ENCODE assay signal across 8 cellular contexts in the genomic region with DNA sequence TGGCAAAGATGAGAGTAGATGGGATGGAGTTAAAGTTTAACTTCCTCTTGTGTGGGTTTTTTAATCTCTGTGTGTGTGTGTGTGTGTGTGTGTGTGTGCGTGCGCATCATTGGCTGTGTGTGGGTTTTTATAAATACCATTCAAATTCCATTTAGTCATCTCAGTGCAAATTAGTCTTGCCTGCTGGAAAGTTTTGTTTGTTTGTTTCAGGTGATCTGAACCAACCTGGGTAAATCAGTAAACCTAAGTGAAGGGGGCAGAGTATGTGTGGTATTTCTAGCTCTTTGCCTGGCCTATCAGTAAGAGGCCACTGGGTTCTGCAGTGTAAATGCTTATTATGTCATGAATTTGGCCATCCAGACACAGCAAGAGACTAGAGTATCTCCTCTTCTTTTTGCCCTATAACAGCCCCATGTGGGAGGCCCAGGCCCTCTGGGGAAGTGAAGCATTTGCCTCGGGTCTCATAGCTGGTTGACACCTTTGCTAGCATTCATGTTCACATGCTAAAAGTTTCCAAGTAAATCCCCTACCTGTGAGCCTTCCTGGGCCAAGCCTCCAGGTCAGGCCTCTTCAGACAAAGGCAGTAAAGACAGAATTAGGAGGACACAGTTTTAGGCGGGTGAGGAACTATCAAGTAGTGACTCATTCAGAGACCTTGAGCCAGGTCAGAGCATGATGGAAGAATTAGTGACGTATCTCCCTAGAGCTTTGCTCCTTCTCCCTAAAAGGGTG. TPM values are rescaled to one million over a fixed set of nuclear protein-coding genes. Genes with fewer than 3 reads are reported as not detected.
DNase-seq lines count a peak whose midpoint lies in the region; ATAC-seq and TF ChIP-seq lines count a peak whose summit lies in the region.

No MANE protein-coding gene starts in this region.

- H3K27ac Mint-ChIP-seq in stimulated activated naive CD8-positive, alpha-beta T cell treated with anti-CD3 and anti-CD28 coated beads, Interleukin-15, Interleukin-2, amounts not matched to agents 100 ng/mL and 50 ng/mL, for 24 hours = peak overlapping the region; percentile 51

- peak; percentile 53 to 56 for ATAC-seq in activated CD4-positive, CD25-positive, alpha-beta regulatory T cell treated with anti-CD3 and anti-CD28 coated beads, Interleukin-2, amount 50 U/mL, for 24 hours
- ATAC-seq in HG03280 (IDR thresholded peaks at IDR 0.05; ENCODE audit: unreplicated experiment) = peak; percentile 49
- ATAC-seq in HG03521 (IDR thresholded peaks at IDR 0.05; ENCODE audit: unreplicated experiment) = no peak

- H3K9me3 ChIP-seq in breast epithelium = no peaks in the 10 kb centered on the region

- no peak for TF ChIP-seq CTCF in breast epithelium (IDR thresholded peaks at IDR 0.05)

- TF ChIP-seq POLR2A in breast epithelium (IDR thresholded peaks at IDR 0.05) = no peak

- H3K4me3 Mint-ChIP-seq in stimulated activated naive CD8-positive, alpha-beta T cell treated with anti-CD3 and anti-CD28 coated beads, Interleukin-15, Interleukin-2, amounts not matched to agents 100 ng/mL and 50 ng/mL, for 24 hours = peak overlapping the region; percentile 2

- no peaks in the 10 kb centered on the region for H3K36me3 ChIP-seq in breast epithelium

- no peaks in the 10 kb centered on the region for H3K27me3 Mint-ChIP-seq in stimulated activated naive CD8-positive, alpha-beta T cell treated with anti-CD3 and anti-CD28 coated beads, Interleukin-15, Interleukin-2, amounts not matched to agents 100 ng/mL and 50 ng/mL, for 24 hours

- H3K36me3 Mint-ChIP-seq in stimulated activated naive CD8-positive, alpha-beta T cell treated with anti-CD3 and anti-CD28 coated beads, Interleukin-15, Interleukin-2, amounts not matched to agents 100 ng/mL and 50 ng/mL, for 24 hours (ENCODE audit: low read depth) = peaks cover 51% of the 10 kb centered on the region

- no peaks in the 10 kb centered on the region for H3K27me3 ChIP-seq in breast epithelium

- no peak overlapping the region for H3K4me3 ChIP-seq in breast epithelium

- H3K4me1 ChIP-seq in breast epithelium = no peaks in the 10 kb centered on the region

- no peak for DNase-seq in activated CD4-positive, CD25-positive, alpha-beta regulatory T cell (lab: John Stamatoyannopoulos, UW)
- no peak for DNase-seq in breast epithelium (ENCODE audit: low spot score in 2 of 2)
- DNase-seq in foreskin melanocyte = no peak
- DNase-seq in NCI-H2196 treated with DMSO at 0.1 percent for 48 hours (lab: John Stamatoyannopoulos, UW; ENCODE audit: unreplicated experiment) = no peak

- intact Hi-C loops in breast epithelium (cut with DNase I; ENCODE audit: low total_unique reads) = no loop called here

- H3K27ac ChIP-seq in breast epithelium = peak overlapping the region; percentile 27 to 64

- peaks cover 32% of the 10 kb centered on the region for H3K4me1 Mint-ChIP-seq in stimulated activated naive CD8-positive, alpha-beta T cell treated with anti-CD3 and anti-CD28 coated beads, Interleukin-15, Interleukin-2, amounts not matched to agents 100 ng/mL and 50 ng/mL, for 24 hours (ENCODE audit: low read depth)

- no peaks in the 10 kb centered on the region for H3K9me3 Mint-ChIP-seq in stimulated activated naive CD8-positive, alpha-beta T cell treated with anti-CD3 and anti-CD28 coated beads, Interleukin-15, Interleukin-2, amounts not matched to agents 100 ng/mL and 50 ng/mL, for 24 hours

RNA-seq across cellular contexts. Expression of gene INTS3, which starts 14.7 kb away (rescaled TPM):
- total RNA-seq in breast epithelium = 10 to 100 TPM; 46.5 to 53.4 (median 51.7) TPM

RNA-seq across cellular contexts. Expression of gene SLC27A3, which starts 32.6 kb away (rescaled TPM):
- total RNA-seq in breast epithelium = 10 to 100 TPM; 23.0 to 36.2 (median 31.5) TPM
